Comparison of ENCODE assay signal across 8 cellular contexts in the genomic region with DNA sequence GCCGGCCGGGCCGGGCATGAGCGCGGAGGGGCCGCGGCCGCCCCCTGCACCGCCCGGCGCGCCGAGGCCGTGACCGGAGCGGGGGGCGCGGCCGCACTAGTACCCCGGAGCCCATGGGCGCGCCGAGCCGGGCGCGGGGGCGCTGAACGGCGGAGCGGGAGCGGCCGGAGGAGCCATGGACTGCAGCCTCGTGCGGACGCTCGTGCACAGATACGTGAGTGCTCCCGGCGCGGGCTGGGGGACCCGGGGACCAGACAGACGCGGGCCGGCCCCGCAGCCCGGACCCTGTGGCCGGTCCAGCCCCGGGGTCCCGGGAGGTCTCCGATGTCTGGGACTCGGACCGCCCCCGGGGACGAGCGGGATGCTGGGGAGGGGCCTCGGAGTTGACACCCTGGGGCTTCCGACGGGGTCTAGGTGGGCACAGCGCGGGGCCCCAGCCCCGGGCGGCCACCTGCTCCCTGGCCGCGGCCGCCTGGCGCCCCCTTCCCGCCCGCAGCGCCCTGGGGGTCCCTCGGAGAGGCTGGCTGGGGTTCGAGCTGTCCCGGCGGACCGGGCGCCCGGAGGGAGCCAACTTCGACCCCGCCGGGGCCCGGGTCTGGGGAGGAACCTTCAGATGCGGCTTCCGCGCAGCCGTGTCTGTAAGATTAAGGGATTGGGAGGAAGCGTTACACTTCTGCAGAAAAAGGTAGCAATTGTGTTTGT. TPM values are rescaled to one million over a fixed set of nuclear protein-coding genes. Genes with fewer than 3 reads are reported as not detected.
DNase-seq lines count a peak whose midpoint lies in the region; ATAC-seq and TF ChIP-seq lines count a peak whose summit lies in the region.

No MANE protein-coding gene starts in this region.

- no peaks in the 10 kb centered on the region for H3K36me3 ChIP-seq in CD4-positive, CD25-positive, alpha-beta regulatory T cell (ENCODE audit: control insufficient read depth, insufficient read depth, low read length)
- no peaks in the 10 kb centered on the region for H3K36me3 ChIP-seq in SJCRH30

- peaks cover 28 to 77% (median 59%) of the 10 kb centered on the region in 4 donors for H3K4me1 Mint-ChIP-seq in CD4-positive, CD25-positive, alpha-beta regulatory T cell

- TF ChIP-seq CTCF in cardiac fibroblast (IDR thresholded peaks at IDR 0.05; ENCODE audit: low read depth, low read length), result no peak

- H3K4me1 ChIP-seq in CD4-positive, CD25-positive, alpha-beta regulatory T cell (ENCODE audit: control insufficient read depth, insufficient read depth, low read length, poor library complexity, severe bottlenecking), result peaks cover 38% of the 10 kb centered on the region
- peaks cover 18% of the 10 kb centered on the region for H3K4me1 ChIP-seq in SJCRH30

- ATAC-seq in CD4-positive, CD25-positive, alpha-beta regulatory T cell (ENCODE audit: low read depth in 2 of 2), result peak in 1 of 2 donors; percentile 0
- peak; percentile 32 for ATAC-seq in GM19025 (IDR thresholded peaks at IDR 0.05; ENCODE audit: low read depth, unreplicated experiment)
- ATAC-seq in HG03103 (IDR thresholded peaks at IDR 0.05; ENCODE audit: low read depth, unreplicated experiment), result peak; percentile 13
- ATAC-seq in left lobe of liver, result peak; percentile 5

- no peaks in the 10 kb centered on the region for H3K27me3 ChIP-seq in CD4-positive, CD25-positive, alpha-beta regulatory T cell (ENCODE audit: control insufficient read depth, insufficient read depth, low read length)
- no peaks in the 10 kb centered on the region for H3K27me3 ChIP-seq in SJCRH30

- peak overlapping the region; percentile 62 for H3K27ac ChIP-seq in CD4-positive, CD25-positive, alpha-beta regulatory T cell (ENCODE audit: insufficient read depth, low read length, poor library complexity, severe bottlenecking)
- peak overlapping the region; percentile 52; the same call in 1 of the 2 replicates for H3K27ac ChIP-seq in SJCRH30

- H3K27me3 Mint-ChIP-seq in CD4-positive, CD25-positive, alpha-beta regulatory T cell, result no peaks in the 10 kb centered on the region

- DNase-seq in CD4-positive, CD25-positive, alpha-beta regulatory T cell, result peak in 2 of 3 donors; percentile 22 to 47
- DNase-seq in SJCRH30, result peak; percentile 44 to 45
- DNase-seq in cardiac fibroblast (ENCODE audit: low read depth in 2 of 2), result peak; percentile 31 to 43
- DNase-seq in left lobe of liver (ENCODE audit: low spot score), result no peak
- peak; percentile 8 for DNase-seq in stimulated activated CD8-positive, alpha-beta memory T cell treated with anti-CD3 and anti-CD28 coated beads, Interleukin-12 subunit alpha, Interleukin-12 subunit beta, amount 100 ng/mL, for 4 hours (ENCODE audit: low read depth)
- DNase-seq in inferior parietal cortex (ENCODE audit: extremely low spot score), result no peak

- H3K4me3 Mint-ChIP-seq in CD4-positive, CD25-positive, alpha-beta regulatory T cell, result peak overlapping the region; percentile 89 to 96 (median 92)

- no peaks in the 10 kb centered on the region for H3K9me3 ChIP-seq in CD4-positive, CD25-positive, alpha-beta regulatory T cell (ENCODE audit: control insufficient read depth in 2 of 2, low read length in 2 of 2)
- no peaks in the 10 kb centered on the region for H3K9me3 ChIP-seq in SJCRH30 (replicated peaks)

- H3K36me3 Mint-ChIP-seq in CD4-positive, CD25-positive, alpha-beta regulatory T cell, result no peaks in the 10 kb centered on the region

- peak overlapping the region; percentile 80 for H3K4me3 ChIP-seq in CD4-positive, CD25-positive, alpha-beta regulatory T cell (ENCODE audit: low read depth, low read length)
- H3K4me3 ChIP-seq in SJCRH30, result peak overlapping the region; percentile 92
- peak overlapping the region; percentile 64 to 67 for H3K4me3 ChIP-seq in cardiac fibroblast (replicated peaks in 1 of 2; ENCODE audit: low read depth in 2 of 2, low read length in 2 of 2)

- H3K27ac Mint-ChIP-seq in CD4-positive, CD25-positive, alpha-beta regulatory T cell, result peak overlapping the region; percentile 39 to 85 (median 50)

- peaks cover 0 to 1% (median 0%) of the 10 kb centered on the region in 7 donors for H3K9me3 Mint-ChIP-seq in CD4-positive, CD25-positive, alpha-beta regulatory T cell

RNA-seq across cellular contexts. Expression of gene ATP11A, which starts 0.6 kb away (rescaled TPM):
- total RNA-seq in CD4-positive, CD25-positive, alpha-beta regulatory T cell, result 75.7 TPM
- 1 to 10 TPM; 3.8 to 6.6 (median 4.9) TPM for polyA plus RNA-seq in CD4-positive, CD25-positive, alpha-beta regulatory T cell
- 13.1 and 14.2 TPM in 2 replicates for total RNA-seq in SJCRH30 (2014; rRNA removed; shearing (Covaris generic))
- 36.0 TPM for total RNA-seq in left lobe of liver

Comparison
In these comparisons a context has a peak if more than half of its experiments do, and no peak if none do; other contexts are left out.
1. DNase-seq: peak in CD4-positive, CD25-positive, alpha-beta regulatory T cell (2 of 3), SJCRH30 (2 of 2), cardiac fibroblast (2 of 2) and stimulated activated CD8-positive, alpha-beta memory T cell treated with anti-CD3 and anti-CD28 coated beads, Interleukin-12 subunit alpha, Interleukin-12 subunit beta, amount 100 ng/mL, for 4 hours (single experiment); none in left lobe of liver (single experiment) and inferior parietal cortex (single experiment).
2. Peak in every context shown above with its lines, with median percentiles within 50 percentile points of each other: H3K4me3 ChIP-seq.